1 cellular context compared by ENCODE assay signal in genomic region chr1:168178227-168178637, GRCh38.
TF ChIP-seq lines count a peak whose summit lies in the region.

No MANE protein-coding gene starts in this region.

TF ChIP-seq in GM23338, 12 proteins besides CTCF, POLR2A, EP300 and RAD21 (continued from another document):
- no peak for TF ChIP-seq ZNF462 (CRISPR knock-in tag; IDR thresholded peaks at IDR 0.05)
